In the genomic region with DNA sequence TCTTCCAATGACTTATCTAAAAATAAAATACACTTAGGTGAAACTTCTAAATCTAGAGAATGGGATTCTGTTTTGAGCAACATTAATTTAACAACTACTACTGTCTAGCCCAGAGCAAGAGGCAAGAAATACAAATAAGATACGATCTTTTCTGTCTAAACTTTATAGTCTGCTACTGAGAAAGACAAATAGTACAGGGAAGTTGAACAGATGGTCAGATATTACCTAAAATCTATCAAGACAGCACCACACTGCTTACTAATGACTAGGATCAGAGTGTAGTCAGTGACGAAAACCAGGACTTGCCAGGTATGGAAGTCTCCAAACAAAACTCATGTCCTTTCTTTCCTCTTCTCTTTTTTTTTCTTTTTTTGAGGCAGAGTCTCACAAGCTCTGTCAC, we compare ENCODE assay signal across 14 cellular contexts. TPM values are rescaled to one million over a fixed set of nuclear protein-coding genes. Genes with fewer than 3 reads are reported as not detected.
DNase-seq lines count a peak whose midpoint lies in the region; TF ChIP-seq lines count a peak whose summit lies in the region.
"Had no signal": no experiment of that assay in that cellular context is flagged by ENCODE, and none has a peak within 500 bp of the region (broad histone marks: within the 10 kb centered on the region; RNA-seq: fewer than 3 reads in every experiment).

No MANE protein-coding gene starts in this region.

- no peak for TF ChIP-seq CTCF in fibroblast of villous mesenchyme (IDR thresholded peaks at IDR 0.05; ENCODE audit: insufficient read depth, low read depth, low read length)

- H3K4me3 ChIP-seq in fibroblast of villous mesenchyme (ENCODE audit: low read depth, low read length): no peak overlapping the region
- H3K4me3 ChIP-seq: BLaER1, GM23248, HAP-1 had no signal

- DNase-seq in NCI-H2171 treated with DMSO at 0.1 percent for 48 hours (lab: John Stamatoyannopoulos, UW): peak; percentile 4
- DNase-seq in NCI-H2171 (lab: John Stamatoyannopoulos, UW): no peak
- peak; percentile 15 for DNase-seq in NCI-H69 (lab: John Stamatoyannopoulos, UW)
- DNase-seq in fibroblast of villous mesenchyme (ENCODE audit: low read depth): peak; percentile 42
- DNase-seq in DMS79 treated with DMSO at 0.1 percent for 48 hours (lab: John Stamatoyannopoulos, UW): no peak
- no peak for DNase-seq in cerebellum (ENCODE audit: low spot score)
- DNase-seq in COLO668 (lab: John Stamatoyannopoulos, UW; ENCODE audit: unreplicated experiment): no peak
- DNase-seq: 8988T; Caco-2; CD4-positive, CD25-positive, alpha-beta regulatory T cell; CD8-positive, alpha-beta memory T cell; GM23248 had no signal

RNA-seq across cellular contexts. Expression of a gene that starts 7.1 kb away (rescaled TPM):
- total RNA-seq in fibroblast of villous mesenchyme (16.1 and 34.1 TPM in 2 replicates), cerebellum (55.2 TPM)

Comparison
In these comparisons a context has a peak if more than half of its experiments do, and no peak if none do; other contexts are left out.
1. DNase-seq: peak in NCI-H2171 treated with DMSO at 0.1 percent for 48 hours (single experiment), NCI-H69 (single experiment) and fibroblast of villous mesenchyme (single experiment); none in NCI-H2171 (single experiment), DMS79 treated with DMSO at 0.1 percent for 48 hours (single experiment), cerebellum (single experiment) and COLO668 (single experiment).